In genomic region chr17:20840987-20841865, GRCh38 we compare ENCODE assay signal across 8 cellular contexts.
A peak's percentile ranks its signal among the peaks of the same experiment; 100 is the strongest.
DNase-seq lines count a peak whose midpoint lies in the region; ATAC-seq and TF ChIP-seq lines count a peak whose summit lies in the region.
"Not testable (repeated sequence)": the region's sequence is repeated elsewhere in the genome, so short reads cannot be mapped to it uniquely, and the experiment has no call there.

No MANE protein-coding gene starts in this region.

- WGBS in HUES64: 83% methylated on average over 61 of the region's 62 CpGs

- not testable (repeated sequence) for H3K4me1 ChIP-seq in HUES64 (ENCODE audit: insufficient read depth, low read length); left ventricle myocardium inferior

- POLR2A ChIA-PET in CD4-positive, alpha-beta T cell (lab: Charles Lee); T-cell (lab: Charles Lee); activated CD8-positive, alpha-beta T cell treated with anti-CD3 and anti-CD28 coated beads, Interleukin-2, amount 10 ng/mL, durations not matched to agents 7 days and 5 days (lab: Charles Lee); activated naive CD8-positive, alpha-beta T cell treated with anti-CD3 and anti-CD28 coated beads, Interleukin-2, amount 10 ng/mL, durations not matched to agents 7 days and 5 days (lab: Charles Lee): not testable (repeated sequence)

- not testable (repeated sequence) for ATAC-seq in CD4-positive, alpha-beta T cell (ENCODE audit: poor library complexity); activated CD8-positive, alpha-beta T cell treated with anti-CD3 and anti-CD28 coated beads, Interleukin-2, amount 10 ng/mL, durations not matched to agents 7 days and 5 days
- peak in 2 of 4 experiments; percentile 18 to 35 for ATAC-seq in T-cell (replicated peaks in 1 of 4)
- ATAC-seq in activated naive CD8-positive, alpha-beta T cell treated with anti-CD3 and anti-CD28 coated beads, Interleukin-2, amount 10 ng/mL, durations not matched to agents 7 days and 5 days (ENCODE audit: low read depth): peak; percentile 14
- ATAC-seq in stimulated activated naive CD8-positive, alpha-beta T cell treated with anti-CD3 and anti-CD28 coated beads, Interleukin-15, amount 100 ng/mL, for 72 hours: peak; percentile 54

- not testable (repeated sequence) for H3K36me3 Mint-ChIP-seq in CD4-positive, alpha-beta T cell (ENCODE audit: low read depth); T-cell; activated CD8-positive, alpha-beta T cell treated with anti-CD3 and anti-CD28 coated beads, Interleukin-2, amount 10 ng/mL, durations not matched to agents 7 days and 5 days (ENCODE audit: low read depth); activated naive CD8-positive, alpha-beta T cell treated with anti-CD3 and anti-CD28 coated beads, Interleukin-2, amount 10 ng/mL, durations not matched to agents 7 days and 5 days

- CTCF ChIA-PET in CD4-positive, alpha-beta T cell (lab: Charles Lee); T-cell (lab: Charles Lee); activated CD8-positive, alpha-beta T cell treated with anti-CD3 and anti-CD28 coated beads, Interleukin-2, amount 10 ng/mL, durations not matched to agents 7 days and 5 days (lab: Charles Lee): not testable (repeated sequence)

- H3K9me3 ChIP-seq in CD4-positive, alpha-beta T cell (ENCODE audit: control insufficient read depth, low read length); HUES64 (ENCODE audit: insufficient read depth, low read depth, low read length); left ventricle myocardium inferior (replicated peaks): not testable (repeated sequence)

- peaks cover 41% of the 10 kb centered on the region for H3K27me3 Mint-ChIP-seq in CD4-positive, alpha-beta T cell
- peaks cover 11 to 24% of the 10 kb centered on the region in 2 donors for H3K27me3 Mint-ChIP-seq in T-cell
- peaks cover 25% of the 10 kb centered on the region for H3K27me3 Mint-ChIP-seq in activated CD8-positive, alpha-beta T cell treated with anti-CD3 and anti-CD28 coated beads, Interleukin-2, amount 10 ng/mL, durations not matched to agents 7 days and 5 days (ENCODE audit: low read depth)
- H3K27me3 Mint-ChIP-seq in activated naive CD8-positive, alpha-beta T cell treated with anti-CD3 and anti-CD28 coated beads, Interleukin-2, amount 10 ng/mL, durations not matched to agents 7 days and 5 days: peaks cover 33% of the 10 kb centered on the region
- peaks cover 26% of the 10 kb centered on the region for H3K27me3 Mint-ChIP-seq in stimulated activated naive CD8-positive, alpha-beta T cell treated with anti-CD3 and anti-CD28 coated beads, Interleukin-15, amount 100 ng/mL, for 72 hours

- H3K27ac ChIP-seq in CD4-positive, alpha-beta T cell (ENCODE audit: low read depth, low read length); HUES64 (ENCODE audit: low read depth, low read length); left ventricle myocardium inferior (replicated peaks): not testable (repeated sequence)

- not testable (repeated sequence) for DNase-seq in CD4-positive, alpha-beta T cell; T-cell; activated CD8-positive, alpha-beta T cell treated with anti-CD3 and anti-CD28 coated beads, Interleukin-2, amount 10 ng/mL, durations not matched to agents 7 days and 5 days; left ventricle myocardium inferior
- peak; percentile 51 for DNase-seq in activated naive CD8-positive, alpha-beta T cell treated with anti-CD3 and anti-CD28 coated beads, Interleukin-2, amount 10 ng/mL, durations not matched to agents 7 days and 5 days
- DNase-seq in occipital lobe (lab: John Stamatoyannopoulos, UW): peak; percentile 10
- DNase-seq in stimulated activated naive CD8-positive, alpha-beta T cell treated with anti-CD3 and anti-CD28 coated beads, Interleukin-15, amount 100 ng/mL, for 72 hours: peak in 1 of 2 donors; percentile 13

- intact Hi-C loops in CD4-positive, alpha-beta T cell (cut with DNase I, micrococcal nuclease): loop anchor here in 1 of 2 experiments (10.0 kb wide), 1 partner anchor 716 kb away; no protein-coding TSS in a partner anchor
- intact Hi-C loops in left ventricle myocardium inferior (cut with micrococcal nuclease): not testable (repeated sequence)

- H3K27me3 ChIP-seq in CD4-positive, alpha-beta T cell (ENCODE audit: control insufficient read depth, insufficient read depth, low read length): not testable (repeated sequence)
- H3K27me3 ChIP-seq in HUES64 (ENCODE audit: insufficient read depth, low read length) (peaks cover 64% of the 10 kb centered on the region), left ventricle myocardium inferior (ENCODE audit: low read depth) (peaks cover 95% of the 10 kb centered on the region)

- H3K4me3 ChIP-seq in HUES64 (ENCODE audit: low read length) (peak overlapping the region; percentile 23; the same call in 1 of the 2 replicates), left ventricle myocardium inferior (peak overlapping the region; percentile 48)

- not testable (repeated sequence) for H3K4me1 Mint-ChIP-seq in CD4-positive, alpha-beta T cell (ENCODE audit: low read depth); T-cell; activated CD8-positive, alpha-beta T cell treated with anti-CD3 and anti-CD28 coated beads, Interleukin-2, amount 10 ng/mL, durations not matched to agents 7 days and 5 days (ENCODE audit: low read depth); activated naive CD8-positive, alpha-beta T cell treated with anti-CD3 and anti-CD28 coated beads, Interleukin-2, amount 10 ng/mL, durations not matched to agents 7 days and 5 days
- peaks cover 14% of the 10 kb centered on the region for H3K4me1 Mint-ChIP-seq in stimulated activated naive CD8-positive, alpha-beta T cell treated with anti-CD3 and anti-CD28 coated beads, Interleukin-15, amount 100 ng/mL, for 72 hours

- not testable (repeated sequence) for TF ChIP-seq CTCF in CD4-positive, alpha-beta T cell (IDR thresholded peaks at IDR 0.05); left ventricle myocardium inferior (IDR thresholded peaks at IDR 0.05; ENCODE audit: borderline replicate concordance)

- H3K9ac ChIP-seq in HUES64 (ENCODE audit: low read depth, low read length): not testable (repeated sequence)

- H3K4me3 Mint-ChIP-seq in CD4-positive, alpha-beta T cell: peak overlapping the region; percentile 74
- peak overlapping the region; percentile 36 to 64 (median 59) for H3K4me3 Mint-ChIP-seq in T-cell
- H3K4me3 Mint-ChIP-seq in activated CD8-positive, alpha-beta T cell treated with anti-CD3 and anti-CD28 coated beads, Interleukin-2, amount 10 ng/mL, durations not matched to agents 7 days and 5 days: peak overlapping the region; percentile 31
- peak overlapping the region; percentile 61 for H3K4me3 Mint-ChIP-seq in activated naive CD8-positive, alpha-beta T cell treated with anti-CD3 and anti-CD28 coated beads, Interleukin-2, amount 10 ng/mL, durations not matched to agents 7 days and 5 days
- H3K4me3 Mint-ChIP-seq in stimulated activated naive CD8-positive, alpha-beta T cell treated with anti-CD3 and anti-CD28 coated beads, Interleukin-15, amount 100 ng/mL, for 72 hours: peak overlapping the region; percentile 76 to 78

- H3K36me3 ChIP-seq in HUES64 (ENCODE audit: insufficient read depth, low read length); left ventricle myocardium inferior: not testable (repeated sequence)

- H3K27ac Mint-ChIP-seq in CD4-positive, alpha-beta T cell; T-cell; activated CD8-positive, alpha-beta T cell treated with anti-CD3 and anti-CD28 coated beads, Interleukin-2, amount 10 ng/mL, durations not matched to agents 7 days and 5 days; activated naive CD8-positive, alpha-beta T cell treated with anti-CD3 and anti-CD28 coated beads, Interleukin-2, amount 10 ng/mL, durations not matched to agents 7 days and 5 days; stimulated activated naive CD8-positive, alpha-beta T cell treated with anti-CD3 and anti-CD28 coated beads, Interleukin-15, amount 100 ng/mL, for 72 hours: not testable (repeated sequence)

- H3K9me3 Mint-ChIP-seq in CD4-positive, alpha-beta T cell; T-cell; activated CD8-positive, alpha-beta T cell treated with anti-CD3 and anti-CD28 coated beads, Interleukin-2, amount 10 ng/mL, durations not matched to agents 7 days and 5 days (ENCODE audit: insufficient read depth); activated naive CD8-positive, alpha-beta T cell treated with anti-CD3 and anti-CD28 coated beads, Interleukin-2, amount 10 ng/mL, durations not matched to agents 7 days and 5 days; stimulated activated naive CD8-positive, alpha-beta T cell treated with anti-CD3 and anti-CD28 coated beads, Interleukin-15, amount 100 ng/mL, for 72 hours: not testable (repeated sequence)
